8 cellular contexts compared by ENCODE assay signal in genomic region chr11:236774-237767, GRCh38. TPM values are rescaled to one million over a fixed set of nuclear protein-coding genes. Genes with fewer than 3 reads are reported as not detected.
A peak's percentile ranks its signal among the peaks of the same experiment; 100 is the strongest.
DNase-seq lines count a peak whose midpoint lies in the region; ATAC-seq and TF ChIP-seq lines count a peak whose summit lies in the region.

TSS of gene PSMD13 (plus strand) at chr11:236976. CDS start at chr11:237050, 74 bp downstream.

- H3K9ac ChIP-seq in neural cell (ENCODE audit: low read length) = peak within 1 kb of the TSS; percentile 93

- no peaks in the 10 kb centered on the region for H3F3A ChIP-seq in neural cell (ENCODE audit: insufficient read depth, low read length, poor library complexity, severe bottlenecking)

- WGBS in stomach, 5 donors = 1 to 2% (median 1%) methylated on average over 25 to 62 of the region's 62 CpGs

- H3K4me2 ChIP-seq in neural cell (ENCODE audit: low read length) = peak within 1 kb of the TSS; percentile 100

- H3K9me3 ChIP-seq in neural cell (ENCODE audit: low read length) (no peaks in the 10 kb centered on the region), stomach (no peaks in the 10 kb centered on the region)

- H3K36me3 ChIP-seq in neural cell (ENCODE audit: insufficient read depth, low read length) (no peaks in the 10 kb centered on the region), stomach (peaks cover 12 to 45% (median 38%) of the 10 kb centered on the region in 4 donors)

- TF ChIP-seq RAD21 in neural cell (conservative IDR thresholded peaks at IDR 0.05) = no peak

- no peaks in the 10 kb centered on the region for H3K9me2 ChIP-seq in neural cell (ENCODE audit: insufficient read depth, low read length)

- no peak for TF ChIP-seq POLR2A in stomach (IDR thresholded peaks at IDR 0.05)

- peak; percentile 74 for ATAC-seq in GM21528 (IDR thresholded peaks at IDR 0.05; ENCODE audit: low FRiP score, unreplicated experiment)

- peak; percentile 54 for TF ChIP-seq EP300 in neural cell (conservative IDR thresholded peaks at IDR 0.05; ENCODE audit: poor library complexity, severe bottlenecking)
- TF ChIP-seq EP300 in stomach (IDR thresholded peaks at IDR 0.05) = no peak

- peak; percentile 80 for DNase-seq in DMS53 treated with DMSO at 0.1 percent for 48 hours (lab: John Stamatoyannopoulos, UW; ENCODE audit: unreplicated experiment)
- peak; percentile 76 for DNase-seq in Jurkat, Clone E6-1 (ENCODE audit: low read depth, low spot score)
- peak; percentile 86 for DNase-seq in RPMI8226
- peak; percentile 96 for DNase-seq in activated effector memory CD4-positive, alpha-beta T cell treated with anti-CD3 and anti-CD28 coated beads, Interleukin-2, amount 50 U/mL, for 16 hours
- DNase-seq in fibroblast of villous mesenchyme (ENCODE audit: low read depth) = peak; percentile 80
- DNase-seq in stomach = peak; percentile 88

- H3K27ac ChIP-seq in neural cell (ENCODE audit: low read length) (peak within 1 kb of the TSS; percentile 88), stomach (peak within 1 kb of the TSS; percentile 94 to 97 (median 96))

- TF ChIP-seq CTCF in fibroblast of villous mesenchyme (IDR thresholded peaks at IDR 0.05; ENCODE audit: insufficient read depth, low read depth, low read length) (no peak), neural cell (IDR thresholded peaks at IDR 0.05; ENCODE audit: poor library complexity, severe bottlenecking) (no peak), stomach (IDR thresholded peaks at IDR 0.05) (peak in 2 of 7 experiments; percentile 5 to 30)

- H2AFZ ChIP-seq in neural cell (ENCODE audit: low read depth, low read length) = peak within 1 kb of the TSS; percentile 78

- H3K4me3 ChIP-seq in Jurkat, Clone E6-1 (ENCODE audit: low read length) = peak within 1 kb of the TSS; percentile 84
- H3K4me3 ChIP-seq in fibroblast of villous mesenchyme (ENCODE audit: low read depth, low read length) (peak within 1 kb of the TSS; percentile 99), neural cell (ENCODE audit: low read length) (peak within 1 kb of the TSS; percentile 94), stomach (peak within 1 kb of the TSS; percentile 92 to 95 (median 94))

- H3K79me2 ChIP-seq in neural cell (replicated peaks; ENCODE audit: insufficient read depth, low read length) = peaks cover 30% of the 10 kb centered on the region

- peaks cover 22 to 49% (median 35%) of the 10 kb centered on the region in 4 donors for H3K4me1 ChIP-seq in stomach

- intact Hi-C loops in stomach (cut with DNase I; ENCODE audit: low total_unique reads) = no loop called here

- H4K20me1 ChIP-seq in neural cell (ENCODE audit: insufficient read depth) = no peaks in the 10 kb centered on the region

- H3K27me3 ChIP-seq in neural cell (ENCODE audit: insufficient read depth, low read depth, low read length) = no peaks in the 10 kb centered on the region
- no peaks in the 10 kb centered on the region for H3K27me3 ChIP-seq in stomach

TF ChIP-seq in neural cell, 6 proteins besides CTCF, POLR2A, EP300 and RAD21:
- TF ChIP-seq MXI1 (conservative IDR thresholded peaks at IDR 0.05; ENCODE audit: poor library complexity, severe bottlenecking) (peak; percentile 86), POLR2AphosphoS5 (IDR thresholded peaks at IDR 0.05) (peak; percentile 94), REST (IDR thresholded peaks at IDR 0.05; ENCODE audit: borderline replicate concordance) (peak; percentile 59), TAF1 (IDR thresholded peaks at IDR 0.05; ENCODE audit: low read depth) (no peak), SMC3 (conservative IDR thresholded peaks at IDR 0.05; ENCODE audit: poor library complexity) (peak; percentile 31), EZH2 (IDR thresholded peaks at IDR 0.05; ENCODE audit: borderline replicate concordance, insufficient read depth, low read length, poor library complexity, severe bottlenecking) (no peak)

RNA-seq across cellular contexts. Expression of gene PSMD13, which starts in this region (rescaled TPM):
- 223 TPM for polyA plus RNA-seq in Jurkat, Clone E6-1 (2012; ENCODE audit: insufficient read depth, insufficient read length)
- total RNA-seq in fibroblast of villous mesenchyme = 130 and 140 TPM in 2 replicates
- 174 and 183 TPM in 2 replicates for polyA plus RNA-seq in neural cell
- polyA minus RNA-seq in neural cell = 88.4 and 105 TPM in 2 replicates
- total RNA-seq in stomach = 100 to 1,000 TPM in 2 of 5 donors, 10 to 100 TPM in 3; 36.2 to 132 (median 64.9) TPM
- polyA plus RNA-seq in stomach = 100 to 1,000 TPM; 116 to 126 (median 123) TPM

Comparison
In these comparisons a context has a peak if more than half of its experiments do, and no peak if none do; other contexts are left out.
1. Peak in every context shown above with its lines: DNase-seq, ATAC-seq, H3K4me3 ChIP-seq and H3K27ac ChIP-seq.